In genomic region chr5:34915139-34915855, GRCh38 we compare ENCODE assay signal across 8 cellular contexts. TPM values are rescaled to one million over a fixed set of nuclear protein-coding genes. Genes with fewer than 3 reads are reported as not detected.
A peak's percentile ranks its signal among the peaks of the same experiment; 100 is the strongest.
DNase-seq lines count a peak whose midpoint lies in the region; ATAC-seq, FAIRE-seq and TF ChIP-seq lines count a peak whose summit lies in the region.

Gene BRIX1 (plus strand): TSS chr5:34915711. CDS start chr5:34915739, 28 bp downstream.
Gene RAD1 (minus strand): TSS chr5:34915504. CDS start chr5:34914892, 612 bp downstream.

- peak within 1 kb of the TSS; percentile 78 to 83 for H3K27ac ChIP-seq in kidney (ENCODE audit: low read depth in 2 of 2, low read length in 2 of 2)

- H3K4me3 ChIP-seq in BE2C (ENCODE audit: low read depth, low read length), result peak within 1 kb of the TSS; percentile 86
- peak within 1 kb of the TSS; percentile 96 to 97 for H3K4me3 ChIP-seq in kidney (ENCODE audit: low read length in 2 of 2)

- FAIRE-seq in GM19239 (lab: Jason Lieb, UNC), result peak; percentile 94
- FAIRE-seq in kidney (lab: Jason Lieb, UNC), result peak; percentile 44

- peak within 1 kb of the TSS; percentile 90 to 96 for H3K9ac ChIP-seq in kidney (ENCODE audit: low read length in 2 of 2)

- H3K27me3 ChIP-seq in BE2C, result no peaks in the 10 kb centered on the region

- H3K9me3 ChIP-seq in BE2C (no peaks in the 10 kb centered on the region), kidney (ENCODE audit: control insufficient read depth in 1 of 2, low read length in 2 of 2) (no peaks in the 10 kb centered on the region)

- DNase-seq in BE2C, result peak; percentile 96
- DNase-seq in GM19239 (ENCODE audit: insufficient read length, low spot score), result peak; percentile 72
- DNase-seq in NCI-H510A treated with DMSO at 0.1 percent for 48 hours (lab: John Stamatoyannopoulos, UW), result peak; percentile 98
- peak; percentile 89 for DNase-seq in activated CD4-positive, alpha-beta T cell treated with anti-CD3 and anti-CD28 coated beads for 1 hour
- peak; percentile 92 for DNase-seq in cerebellum (ENCODE audit: low spot score)
- DNase-seq in kidney, result peak; percentile 99
- DNase-seq in stimulated activated CD4-positive, alpha-beta T cell treated with anti-CD3 and anti-CD28 coated beads, Interleukin-15, amount 100 ng/mL, for 24 hours, result peak; percentile 96

- TF ChIP-seq CTCF in BE2C (IDR thresholded peaks at IDR 0.05; ENCODE audit: low read depth, low read length) (no peak), kidney (IDR thresholded peaks at IDR 0.05; ENCODE audit: borderline replicate concordance, extremely low read depth, insufficient read depth) (peak; percentile 35)

- H3K4me1 ChIP-seq in BE2C, result no peaks in the 10 kb centered on the region
- peaks cover 9 to 18% of the 10 kb centered on the region in 2 donors for H3K4me1 ChIP-seq in kidney (ENCODE audit: control insufficient read depth in 1 of 2, insufficient read depth in 1 of 2, low read depth in 1 of 2, low read length in 2 of 2)

- H3K36me3 ChIP-seq in BE2C (peaks cover 30% of the 10 kb centered on the region), kidney (ENCODE audit: control insufficient read depth in 1 of 2, insufficient read depth in 2 of 2, low read length in 2 of 2) (peaks cover 9 to 23% of the 10 kb centered on the region in 2 donors)

- peak; percentile 98 for ATAC-seq in HG03442 (IDR thresholded peaks at IDR 0.05; ENCODE audit: unreplicated experiment)

- intact Hi-C loops in kidney (cut with DNase I), result no loop called here

RNA-seq across cellular contexts. Expression of gene BRIX1, which starts in this region (rescaled TPM):
- polyA plus RNA-seq in BE2C (2012; ENCODE audit: insufficient read depth, insufficient read length, low read depth), result 113 TPM
- total RNA-seq in cerebellum (25.2 TPM), kidney (22.9 TPM)
- polyA plus RNA-seq in kidney (ENCODE audit: insufficient read depth, low read depth, low replicate concordance), result 23.1 TPM

RNA-seq across cellular contexts. Expression of gene RAD1, which starts in this region (rescaled TPM):
- 17.7 TPM for polyA plus RNA-seq in BE2C (2012; ENCODE audit: insufficient read depth, insufficient read length, low read depth)
- total RNA-seq in cerebellum, result 39.8 TPM
- 14.8 TPM for total RNA-seq in kidney
- 15.3 TPM for polyA plus RNA-seq in kidney (ENCODE audit: insufficient read depth, low read depth, low replicate concordance)

Comparison
In these comparisons a context has a peak if more than half of its experiments do, and no peak if none do; other contexts are left out.
1. Peak in every context shown above with its lines: DNase-seq, ATAC-seq, H3K4me3 ChIP-seq and H3K27ac ChIP-seq.